In the genomic region with DNA sequence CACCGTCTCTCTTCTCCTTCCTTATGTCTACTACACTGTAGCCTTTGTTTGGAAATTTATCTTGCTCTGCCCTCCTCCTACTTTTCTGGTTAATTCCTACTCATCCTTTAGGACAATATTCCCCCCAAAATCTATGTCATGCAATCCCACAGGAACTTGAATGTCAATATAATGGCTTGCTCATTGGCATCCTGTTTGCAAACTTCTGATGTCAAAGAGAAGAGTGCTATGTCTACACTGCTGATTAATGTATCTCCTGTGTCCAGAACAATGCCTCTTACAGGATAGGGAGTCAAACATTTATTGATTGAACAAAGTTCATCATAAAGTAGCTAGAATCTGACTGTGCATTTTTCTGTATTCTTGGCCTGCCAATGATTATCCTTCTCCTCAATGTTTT, we compare ENCODE assay signal across 1 cellular context.
TF ChIP-seq lines count a peak whose summit lies in the region.

No MANE protein-coding gene starts in this region.

TF ChIP-seq in A549, 52 proteins besides CTCF, POLR2A, EP300 and RAD21 (continued from another document):
- no peak for TF ChIP-seq BCL3 (IDR thresholded peaks at IDR 0.05)
- no peak for TF ChIP-seq KDM1A (IDR thresholded peaks at IDR 0.05; ENCODE audit: low read depth)
- TF ChIP-seq CBX2 (IDR thresholded peaks at IDR 0.05; ENCODE audit: borderline replicate concordance, low read depth), result no peak
- peak; percentile 10 for TF ChIP-seq MAFK (IDR thresholded peaks at IDR 0.05; ENCODE audit: partially characterized antibody)
- peak; percentile 53; the same call in 1 of the 2 replicates for TF ChIP-seq GATA3 (IDR thresholded peaks at IDR 0.05; ENCODE audit: borderline replicate concordance)
- TF ChIP-seq, protein P1, sequence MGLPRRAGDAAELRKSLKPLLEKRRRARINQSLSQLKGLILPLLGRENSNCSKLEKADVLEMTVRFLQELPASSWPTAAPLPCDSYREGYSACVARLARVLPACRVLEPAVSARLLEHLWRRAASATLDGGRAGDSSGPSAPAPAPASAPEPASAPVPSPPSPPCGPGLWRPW (IDR thresholded peaks at IDR 0.05), result no peak
- no peak for TF ChIP-seq RARB (CRISPR knock-in tag; IDR thresholded peaks at IDR 0.05)
- no peak for TF ChIP-seq KDM5A (IDR thresholded peaks at IDR 0.05)
- TF ChIP-seq, protein P2, sequence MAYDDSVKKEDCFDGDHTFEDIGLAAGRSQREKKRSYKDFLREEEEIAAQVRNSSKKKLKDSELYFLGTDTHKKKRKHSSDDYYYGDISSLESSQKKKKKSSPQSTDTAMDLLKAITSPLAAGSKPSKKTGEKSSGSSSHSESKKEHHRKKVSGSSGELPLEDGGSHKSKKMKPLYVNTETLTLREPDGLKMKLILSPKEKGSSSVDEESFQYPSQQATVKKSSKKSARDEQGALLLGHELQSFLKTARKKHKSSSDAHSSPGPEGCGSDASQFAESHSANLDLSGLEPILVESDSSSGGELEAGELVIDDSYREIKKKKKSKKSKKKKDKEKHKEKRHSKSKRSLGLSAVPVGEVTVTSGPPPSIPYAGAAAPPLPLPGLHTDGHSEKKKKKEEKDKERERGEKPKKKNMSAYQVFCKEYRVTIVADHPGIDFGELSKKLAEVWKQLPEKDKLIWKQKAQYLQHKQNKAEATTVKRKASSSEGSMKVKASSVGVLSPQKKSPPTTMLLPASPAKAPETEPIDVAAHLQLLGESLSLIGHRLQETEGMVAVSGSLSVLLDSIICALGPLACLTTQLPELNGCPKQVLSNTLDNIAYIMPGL (CRISPR knock-in tag; IDR thresholded peaks at IDR 0.05; ENCODE audit: borderline replicate concordance), result no peak
- TF ChIP-seq HOXA7 (CRISPR knock-in tag; IDR thresholded peaks at IDR 0.05), result no peak
TF ChIP-seq in A549: peak in this region for 2.
